ENCODE assay signal across 1 cellular context in genomic region chr9:87516222-87516930, GRCh38.
TF ChIP-seq lines count a peak whose summit lies in the region.

No MANE protein-coding gene starts in this region.

TF ChIP-seq in K562, 482 proteins besides CTCF, POLR2A, EP300 and RAD21 (continued from another document and continues in another):
- TF ChIP-seq HMGXB4 (CRISPR knock-in tag; IDR thresholded peaks at IDR 0.05) (no peak), KAT2B (IDR thresholded peaks at IDR 0.05; ENCODE audit: low read depth, low read length) (no peak), ARHGAP35 (IDR thresholded peaks at IDR 0.05; ENCODE audit: partially characterized antibody) (no peak), ZNF766 (CRISPR knock-in tag; conservative IDR thresholded peaks at IDR 0.05) (no peak; the same call in 1 of the 2 replicates), ZNF57 (CRISPR knock-in tag; IDR thresholded peaks at IDR 0.05) (no peak), BHLHE40 (IDR thresholded peaks at IDR 0.05; ENCODE audit: low read length) (peak; percentile 34; the same call in 1 of the 2 replicates), SLC30A9 (CRISPR knock-in tag; IDR thresholded peaks at IDR 0.05) (no peak), CREB1 (IDR thresholded peaks at IDR 0.05) (peak; percentile 47; the same call in 1 of the 2 replicates), CREB1 (CRISPR knock-in tag; IDR thresholded peaks at IDR 0.05) (no peak), NONO (IDR thresholded peaks at IDR 0.05; ENCODE audit: low read depth in 2 of 2, low read length in 1 of 2) (no peak), SMARCE1 (IDR thresholded peaks at IDR 0.05) (peak; percentile 82), KAT8 (IDR thresholded peaks at IDR 0.05; ENCODE audit: low read depth) (no peak), TCFL5 (CRISPR knock-in tag; conservative IDR thresholded peaks at IDR 0.05) (no peak), SPI1 (IDR thresholded peaks at IDR 0.05; ENCODE audit: borderline replicate concordance, low read depth, low read length) (no peak), PRMT5 (CRISPR knock-in tag; IDR thresholded peaks at IDR 0.05) (no peak), MLX (CRISPR knock-in tag; conservative IDR thresholded peaks at IDR 0.05) (no peak), CEBPB (tag; IDR thresholded peaks at IDR 0.05) (no peak), ESRRB (CRISPR knock-in tag; IDR thresholded peaks at IDR 0.05; ENCODE audit: borderline replicate concordance) (no peak), SREBF2 (CRISPR knock-in tag; IDR thresholded peaks at IDR 0.05) (no peak), EGR1 (conservative IDR thresholded peaks at IDR 0.05) (no peak), ZNF699 (CRISPR knock-in tag; IDR thresholded peaks at IDR 0.05; ENCODE audit: insufficient replicate concordance) (no peak), ELF4 (CRISPR knock-in tag; IDR thresholded peaks at IDR 0.05) (no peak), PML (IDR thresholded peaks at IDR 0.05; ENCODE audit: low read length) (peak; percentile 57; the same call in 1 of the 2 replicates), PYGO2 (tag; IDR thresholded peaks at IDR 0.05) (no peak), FOXO4 (CRISPR knock-in tag; IDR thresholded peaks at IDR 0.05) (no peak), ZNF445 (CRISPR knock-in tag; IDR thresholded peaks at IDR 0.05; ENCODE audit: low read depth) (no peak), HDAC1 (IDR thresholded peaks at IDR 0.05) (peak in 1 of 2 experiments; percentile 96; a peak in 2 of 4 replicates), ATF7 (IDR thresholded peaks at IDR 0.05) (peak; percentile 68), U2AF2 (optimal IDR thresholded peaks at IDR 0.05; ENCODE audit: low read depth, low read length) (no peak), HDAC8 (tag; IDR thresholded peaks at IDR 0.05) (no peak), ETV5 (CRISPR knock-in tag; IDR thresholded peaks at IDR 0.05; ENCODE audit: low read depth) (no peak), VEZF1 (CRISPR knock-in tag; IDR thresholded peaks at IDR 0.05) (peak; percentile 45), ZBTB11 (CRISPR knock-in tag; IDR thresholded peaks at IDR 0.05) (peak in 1 of 3 experiments; percentile 69; a peak in 1 of 6 replicates), DPF2 (IDR thresholded peaks at IDR 0.05) (peak; percentile 93), HBP1 (CRISPR knock-in tag; IDR thresholded peaks at IDR 0.05) (no peak), PCBP1 (IDR thresholded peaks at IDR 0.05; ENCODE audit: low read depth, low read length, poor library complexity, severe bottlenecking) (no peak), HSF4 (CRISPR knock-in tag; IDR thresholded peaks at IDR 0.05; ENCODE audit: borderline replicate concordance) (no peak), ETS1 (conservative IDR thresholded peaks at IDR 0.05; ENCODE audit: control insufficient read depth, low read depth, low read length) (no peak), FOSL1 (tag; conservative IDR thresholded peaks at IDR 0.05) (peak; percentile 94), USF1 (CRISPR knock-in tag; IDR thresholded peaks at IDR 0.05) (no peak), DACH1 (IDR thresholded peaks at IDR 0.05; ENCODE audit: partially characterized antibody) (peak; percentile 92), MAX (CRISPR knock-in tag; IDR thresholded peaks at IDR 0.05) (peak; percentile 39; the same call in 1 of the 2 replicates), ZBTB34 (CRISPR knock-in tag; IDR thresholded peaks at IDR 0.05) (no peak), TEAD2 (tag; IDR thresholded peaks at IDR 0.05) (0 out of 2 replicates have a peak, but pooled peaks have one; percentile 4), ZKSCAN8 (CRISPR knock-in tag; IDR thresholded peaks at IDR 0.05) (0 out of 2 replicates have a peak, but pooled peaks have one; percentile 56), ZBTB7A (IDR thresholded peaks at IDR 0.05; ENCODE audit: borderline replicate concordance, control insufficient read depth, low read depth, low read length) (no peak), JUNB (CRISPR knock-in tag; conservative IDR thresholded peaks at IDR 0.05) (peak; percentile 57; the same call in 1 of the 2 replicates), XRCC5 (IDR thresholded peaks at IDR 0.05; ENCODE audit: low read depth, low read length) (no peak), MIER1 (IDR thresholded peaks at IDR 0.05; ENCODE audit: low read depth) (no peak), HEY1 (CRISPR knock-in tag; IDR thresholded peaks at IDR 0.05; ENCODE audit: borderline replicate concordance) (no peak), ZNF444 (CRISPR knock-in tag; IDR thresholded peaks at IDR 0.05) (no peak), SMC3 (conservative IDR thresholded peaks at IDR 0.05; ENCODE audit: insufficient read depth, low read depth, low read length) (no peak), ZNF449 (CRISPR knock-in tag; IDR thresholded peaks at IDR 0.05) (no peak), CBX1 (IDR thresholded peaks at IDR 0.05; ENCODE audit: low read depth) (no peak), HDAC6 (IDR thresholded peaks at IDR 0.05; ENCODE audit: low read depth, low read length) (no peak), ID3 (CRISPR knock-in tag; IDR thresholded peaks at IDR 0.05) (no peak), ID3 (tag; IDR thresholded peaks at IDR 0.05) (no peak), MAFK (IDR thresholded peaks at IDR 0.05; ENCODE audit: low read length) (no peak), TGIF2 (CRISPR knock-in tag; IDR thresholded peaks at IDR 0.05) (no peak), ZNF133 (CRISPR knock-in tag; IDR thresholded peaks at IDR 0.05) (no peak), SMARCA4 (IDR thresholded peaks at IDR 0.05) (peak; percentile 89)
